Comparison of ENCODE assay signal across 34 cellular contexts in the genomic region with DNA sequence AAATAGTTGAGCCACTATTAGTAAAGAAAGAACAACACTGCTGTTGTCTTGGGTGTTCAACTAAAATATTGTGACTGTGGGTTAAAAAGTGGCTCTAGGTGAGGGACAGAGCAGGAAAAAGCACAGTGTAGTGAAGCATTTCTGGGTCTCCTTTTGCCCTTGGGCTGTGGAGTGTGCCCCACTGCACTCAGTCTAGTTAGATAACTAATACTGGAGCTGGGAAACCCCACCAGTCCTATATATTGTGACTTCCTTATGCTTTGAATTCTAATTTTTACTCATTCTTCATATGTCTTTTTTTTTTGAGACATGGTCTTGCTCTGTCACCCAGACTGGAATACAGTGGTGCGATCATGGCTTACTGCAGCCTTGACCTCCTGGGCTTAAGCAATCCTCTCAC.
"Had no signal": no experiment of that assay in that cellular context is flagged by ENCODE, and none has a peak within 500 bp of the region (broad histone marks: within the 10 kb centered on the region; RNA-seq: fewer than 3 reads in every experiment).

No MANE protein-coding gene starts in this region.

- H3K36me3 ChIP-seq: MG63 had no signal

- H3K27me3 ChIP-seq: MG63 had no signal

- DNase-seq: Karpas-422, Kasumi-1, MG63, MM.1S, MV-4-11, NCI-H1048, NCI-H1092, NCI-H1105, NCI-H1105 treated with DMSO at 0.1 percent for 48 hours, NCI-H1417, NCI-H1417 treated with DMSO at 0.1 percent for 48 hours, NCI-H1436, NCI-H1436 treated with DMSO at 0.1 percent for 48 hours, NCI-H146, NCI-H1694, NCI-H1694 treated with DMSO at 0.1 percent for 48 hours, NCI-H187, NCI-H187 treated with DMSO at 0.1 percent for 48 hours, NCI-H1930, NCI-H2029, NCI-H2029 treated with DMSO at 0.1 percent for 48 hours, NCI-H2081, NCI-H2081 treated with DMSO at 0.1 percent for 48 hours, NCI-H2107, NCI-H2171, NCI-H2171 treated with DMSO at 0.1 percent for 48 hours, NCI-H2227 treated with DMSO at 0.1 percent for 48 hours, NCI-H226, NCI-H345, NCI-H446, NCI-H446 treated with DMSO at 0.1 percent for 48 hours, NCI-H510A, NCI-H510A treated with DMSO at 0.1 percent for 48 hours, NCI-H524 had no signal

- H3K9me3 ChIP-seq: MG63 had no signal

- H3K4me3 ChIP-seq: MG63 had no signal
